In genomic region chr18:61079714-61080113, GRCh38 we compare ENCODE assay signal across 32 cellular contexts.
"Had no signal": no experiment of that assay in that cellular context is flagged by ENCODE, and none has a peak within 500 bp of the region (broad histone marks: within the 10 kb centered on the region; RNA-seq: fewer than 3 reads in every experiment).

No MANE protein-coding gene starts in this region.

- DNase-seq: activated CD4-positive, alpha-beta T cell treated with anti-CD3 and anti-CD28 coated beads, Interleukin-2, amount 10 ng/mL, durations not matched to agents 24 days and 14 days; activated CD4-positive, alpha-beta T cell treated with anti-CD3 and anti-CD28 coated beads, Interleukin-2, amount 50 U/mL, for 4 hours; activated CD4-positive, CD25-positive, alpha-beta regulatory T cell treated with anti-CD3 and anti-CD28 coated beads, Interleukin-2, amount 50 U/mL, for 72 hours; activated CD8-positive, alpha-beta T cell treated with anti-CD3 and anti-CD28 coated beads for 36 hours; activated effector memory CD4-positive, alpha-beta T cell treated with anti-CD3 and anti-CD28 coated beads, Interleukin-2, amount 50 U/mL, for 16 hours; activated naive CD4-positive, alpha-beta T cell; activated naive CD4-positive, alpha-beta T cell treated with anti-CD3 and anti-CD28 coated beads, Interleukin-2, amount 50 U/mL, for 16 hours; activated naive CD8-positive, alpha-beta T cell treated with anti-CD3 and anti-CD28 coated beads for 36 hours; activated T-cell treated with anti-CD3 and anti-CD28 coated beads, Interleukin-2, amount 50 U/mL, for 1 hour; activated T-cell treated with anti-CD3 and anti-CD28 coated beads, Interleukin-2, amount 50 U/mL, for 72 hours; amniotic stem cell; aorta; brain microvascular endothelial cell; central memory CD4-positive, alpha-beta T cell; NCI-H1048; NCI-H1105 treated with DMSO at 0.1 percent for 48 hours; NCI-H1436; NCI-H1694; NCI-H1930; NCI-H2081 treated with DMSO at 0.1 percent for 48 hours; NCI-H510A; NCI-H526; NCI-H748 treated with DMSO at 0.1 percent for 48 hours; NK-92 treated with Interleukin-12 subunit alpha and Interleukin-12 subunit beta, amount 100 ng/mL, for 24 hours; PC-3; SIG-M5; T1000 had no signal

- ATAC-seq: activated CD8-positive, alpha-beta T cell treated with anti-CD3 and anti-CD28 coated beads for 36 hours; activated T-cell treated with anti-CD3 and anti-CD28 coated beads, Interleukin-2, amount 50 U/mL, for 72 hours; activated T-helper 17 cell treated with anti-CD3 and anti-CD28 coated beads, Interleukin-2, amount 50 U/mL, for 72 hours; PC-3; Right ventricle myocardium inferior; SK-N-SH treated with all-trans-retinoic acid at 6 μM for 48 hours; WTC11 had no signal

- H3K27ac ChIP-seq: brain microvascular endothelial cell, RWPE1 had no signal

- H3K27me3 ChIP-seq: brain microvascular endothelial cell had no signal
